Comparison of ENCODE assay signal across 17 cellular contexts in genomic region chr2:7703048-7703447, GRCh38.
DNase-seq lines count a peak whose midpoint lies in the region; ATAC-seq and TF ChIP-seq lines count a peak whose summit lies in the region.
"Had no signal": no experiment of that assay in that cellular context is flagged by ENCODE, and none has a peak within 500 bp of the region (broad histone marks: within the 10 kb centered on the region; RNA-seq: fewer than 3 reads in every experiment).

No MANE protein-coding gene starts in this region.

- peaks cover 30% of the 10 kb centered on the region for H3K4me1 ChIP-seq in MM.1S (ENCODE audit: low read length)
- peaks cover 0 to 4% of the 10 kb centered on the region in 2 experiments for H3K4me1 ChIP-seq in trophoblast cell (ENCODE audit: control insufficient read depth in 1 of 2, insufficient read depth in 2 of 2, low read length in 2 of 2)
- H3K4me1 ChIP-seq: spleen, uterus had no signal

- H2BK12ac ChIP-seq in trophoblast cell (ENCODE audit: low read length): no peak overlapping the region

- H2AFZ ChIP-seq in MM.1S (ENCODE audit: low read length) (no peak overlapping the region), trophoblast cell (ENCODE audit: insufficient read depth, low read length, poor library complexity) (no peak overlapping the region)

- DNase-seq in MM.1S: peak; percentile 91
- DNase-seq in epithelial cell of esophagus (ENCODE audit: low read depth): peak; percentile 35
- DNase-seq in activated CD8-positive, alpha-beta memory T cell treated with anti-CD3 and anti-CD28 coated beads, Interleukin-2, amount 50 U/mL, for 48 hours: no peak
- no peak for DNase-seq in trophoblast cell
- no peak for DNase-seq in activated CD4-positive, alpha-beta T cell treated with anti-CD3 and anti-CD28 coated beads, Interleukin-2, amount 10 ng/mL, durations not matched to agents 24 days and 14 days
- no peak for DNase-seq in activated T-cell treated with anti-CD3 and anti-CD28 coated beads, Interleukin-2, amount 50 U/mL, for 1 hour
- DNase-seq: CD4-positive, CD25-positive, alpha-beta regulatory T cell; HFFc6; hippocampal formation; NCI-H1092; spleen; substantia nigra; uterus had no signal

- H3K27me3 Mint-ChIP-seq in activated CD4-positive, alpha-beta T cell treated with anti-CD3 and anti-CD28 coated beads, Interleukin-2, amount 10 ng/mL, durations not matched to agents 24 days and 14 days: peaks cover 3% of the 10 kb centered on the region

- H4K8ac ChIP-seq in trophoblast cell (ENCODE audit: low read depth, low read length): no peak overlapping the region

- TF ChIP-seq CTCF in MM.1S (IDR thresholded peaks at IDR 0.05; ENCODE audit: low read length) (no peak), epithelial cell of esophagus (IDR thresholded peaks at IDR 0.05; ENCODE audit: insufficient read depth, low read depth, low read length, missing control alignments) (no peak)

- intact Hi-C loops in activated CD4-positive, alpha-beta T cell treated with anti-CD3 and anti-CD28 coated beads, Interleukin-2, amount 10 ng/mL, durations not matched to agents 24 days and 14 days (cut with micrococcal nuclease): no loop called here

- H3K9me3 Mint-ChIP-seq in activated CD4-positive, alpha-beta T cell treated with anti-CD3 and anti-CD28 coated beads, Interleukin-2, amount 10 ng/mL, durations not matched to agents 24 days and 14 days: peaks cover 3% of the 10 kb centered on the region
- H3K9me3 Mint-ChIP-seq: HFFc6, neural crest cell had no signal

- no peak overlapping the region for H3K23ac ChIP-seq in trophoblast cell (ENCODE audit: low read length)

- H4K12ac ChIP-seq in trophoblast cell (ENCODE audit: low read depth, low read length): no peak overlapping the region

- H4K20me1 ChIP-seq in MM.1S (ENCODE audit: insufficient read depth, low read length): no peaks in the 10 kb centered on the region

- no peak overlapping the region for H3K4me3 Mint-ChIP-seq in activated CD4-positive, alpha-beta T cell treated with anti-CD3 and anti-CD28 coated beads, Interleukin-2, amount 10 ng/mL, durations not matched to agents 24 days and 14 days
- H3K4me3 Mint-ChIP-seq: CD4-positive, CD25-positive, alpha-beta regulatory T cell; HFFc6; neural crest cell had no signal

- no peak overlapping the region for H2BK5ac ChIP-seq in trophoblast cell (ENCODE audit: low read depth, low read length, poor library complexity)

- H3K27me3 ChIP-seq in MM.1S (replicated peaks; ENCODE audit: insufficient read depth, low read length) (no peaks in the 10 kb centered on the region), trophoblast cell (ENCODE audit: insufficient read depth, low read length) (no peaks in the 10 kb centered on the region)
- H3K27me3 ChIP-seq: spleen, uterus had no signal

- H3F3A ChIP-seq in MM.1S (ENCODE audit: insufficient read depth, low read length): peaks cover 14% of the 10 kb centered on the region

- H3K36me3 ChIP-seq in MM.1S (replicated peaks; ENCODE audit: insufficient read depth, low read length) (no peaks in the 10 kb centered on the region), trophoblast cell (ENCODE audit: control insufficient read depth in 1 of 2, insufficient read depth in 2 of 2, low read length in 2 of 2) (no peaks in the 10 kb centered on the region)
- H3K36me3 ChIP-seq: spleen, uterus had no signal

- ATAC-seq in GM18861 (IDR thresholded peaks at IDR 0.05; ENCODE audit: unreplicated experiment): peak; percentile 55
- peak; percentile 55 for ATAC-seq in GM21825 (IDR thresholded peaks at IDR 0.05; ENCODE audit: unreplicated experiment)
- ATAC-seq: activated naive CD4-positive, alpha-beta T cell treated with anti-CD3 and anti-CD28 coated beads, Interleukin-2, amount 50 U/mL, for 72 hours had no signal

- H3K27ac ChIP-seq in MM.1S (ENCODE audit: low read length): peak overlapping the region; percentile 67; the same call in 1 of the 2 replicates
- H3K27ac ChIP-seq in trophoblast cell (ENCODE audit: low read depth, low read length): no peak overlapping the region
- H3K27ac ChIP-seq: spleen, uterus had no signal

- no peak overlapping the region for H3K4ac ChIP-seq in trophoblast cell (ENCODE audit: low read depth, low read length)

- H3K27ac Mint-ChIP-seq in activated CD4-positive, alpha-beta T cell treated with anti-CD3 and anti-CD28 coated beads, Interleukin-2, amount 10 ng/mL, durations not matched to agents 24 days and 14 days: no peak overlapping the region
- H3K27ac Mint-ChIP-seq: activated naive CD4-positive, alpha-beta T cell treated with anti-CD3 and anti-CD28 coated beads, Interleukin-2, amount 50 U/mL, for 72 hours; CD4-positive, CD25-positive, alpha-beta regulatory T cell; HFFc6 had no signal

- H3K18ac ChIP-seq in trophoblast cell (ENCODE audit: low read length): no peak overlapping the region

- no peak overlapping the region for H2BK120ac ChIP-seq in trophoblast cell (ENCODE audit: insufficient read depth, low read length, poor library complexity)

- no peak overlapping the region for H2AK5ac ChIP-seq in trophoblast cell (ENCODE audit: low read length)

- H3K9ac ChIP-seq in MM.1S (ENCODE audit: low read length) (no peak overlapping the region; the same call in 1 of the 2 replicates), trophoblast cell (ENCODE audit: low read length) (no peak overlapping the region)

- no peaks in the 10 kb centered on the region for H3K79me2 ChIP-seq in MM.1S (ENCODE audit: low read length)
- no peaks in the 10 kb centered on the region for H3K79me2 ChIP-seq in trophoblast cell (ENCODE audit: control insufficient read depth, insufficient read depth, low read length, poor library complexity)

- H3K9me2 ChIP-seq in MM.1S (replicated peaks; ENCODE audit: insufficient read depth, low read length): no peaks in the 10 kb centered on the region

- H3K9me3 ChIP-seq in MM.1S (replicated peaks; ENCODE audit: insufficient read depth, low read length) (no peaks in the 10 kb centered on the region), trophoblast cell (ENCODE audit: insufficient read depth, low read depth, low read length) (no peaks in the 10 kb centered on the region)
- H3K9me3 ChIP-seq: spleen, uterus had no signal

- no peaks in the 10 kb centered on the region for H3K36me3 Mint-ChIP-seq in activated CD4-positive, alpha-beta T cell treated with anti-CD3 and anti-CD28 coated beads, Interleukin-2, amount 10 ng/mL, durations not matched to agents 24 days and 14 days (ENCODE audit: low read depth)
- H3K36me3 Mint-ChIP-seq: CD4-positive, CD25-positive, alpha-beta regulatory T cell had no signal

- H3K4me2 ChIP-seq in MM.1S (ENCODE audit: low read depth, low read length) (peak overlapping the region; percentile 64), trophoblast cell (ENCODE audit: low read length) (no peak overlapping the region)

- H3K4me1 Mint-ChIP-seq in activated CD4-positive, alpha-beta T cell treated with anti-CD3 and anti-CD28 coated beads, Interleukin-2, amount 10 ng/mL, durations not matched to agents 24 days and 14 days: peaks cover 10% of the 10 kb centered on the region
- H3K4me1 Mint-ChIP-seq: CD4-positive, CD25-positive, alpha-beta regulatory T cell had no signal

- no peak overlapping the region for H3K4me3 ChIP-seq in MM.1S (ENCODE audit: low read length)
- H3K4me3 ChIP-seq in epithelial cell of esophagus (ENCODE audit: low read length): no peak overlapping the region
- no peak overlapping the region for H3K4me3 ChIP-seq in trophoblast cell (ENCODE audit: low read depth, low read length)
- H3K4me3 ChIP-seq: spleen, uterus had no signal

- H4K91ac ChIP-seq in trophoblast cell (ENCODE audit: low read depth, low read length): no peak overlapping the region

- no peaks in the 10 kb centered on the region for H3K79me1 ChIP-seq in trophoblast cell (ENCODE audit: low read length)

- no peak overlapping the region for H3K14ac ChIP-seq in trophoblast cell (ENCODE audit: low read length)

Comparison
In these comparisons a context has a peak if more than half of its experiments do, and no peak if none do; other contexts are left out.
1. DNase-seq: peak in MM.1S (single experiment) and epithelial cell of esophagus (single experiment); none in activated CD8-positive, alpha-beta memory T cell treated with anti-CD3 and anti-CD28 coated beads, Interleukin-2, amount 50 U/mL, for 48 hours (single experiment), trophoblast cell (0 of 2), activated CD4-positive, alpha-beta T cell treated with anti-CD3 and anti-CD28 coated beads, Interleukin-2, amount 10 ng/mL, durations not matched to agents 24 days and 14 days (single experiment) and activated T-cell treated with anti-CD3 and anti-CD28 coated beads, Interleukin-2, amount 50 U/mL, for 1 hour (single experiment).